ENCODE assay signal across 10 cellular contexts in the genomic region with DNA sequence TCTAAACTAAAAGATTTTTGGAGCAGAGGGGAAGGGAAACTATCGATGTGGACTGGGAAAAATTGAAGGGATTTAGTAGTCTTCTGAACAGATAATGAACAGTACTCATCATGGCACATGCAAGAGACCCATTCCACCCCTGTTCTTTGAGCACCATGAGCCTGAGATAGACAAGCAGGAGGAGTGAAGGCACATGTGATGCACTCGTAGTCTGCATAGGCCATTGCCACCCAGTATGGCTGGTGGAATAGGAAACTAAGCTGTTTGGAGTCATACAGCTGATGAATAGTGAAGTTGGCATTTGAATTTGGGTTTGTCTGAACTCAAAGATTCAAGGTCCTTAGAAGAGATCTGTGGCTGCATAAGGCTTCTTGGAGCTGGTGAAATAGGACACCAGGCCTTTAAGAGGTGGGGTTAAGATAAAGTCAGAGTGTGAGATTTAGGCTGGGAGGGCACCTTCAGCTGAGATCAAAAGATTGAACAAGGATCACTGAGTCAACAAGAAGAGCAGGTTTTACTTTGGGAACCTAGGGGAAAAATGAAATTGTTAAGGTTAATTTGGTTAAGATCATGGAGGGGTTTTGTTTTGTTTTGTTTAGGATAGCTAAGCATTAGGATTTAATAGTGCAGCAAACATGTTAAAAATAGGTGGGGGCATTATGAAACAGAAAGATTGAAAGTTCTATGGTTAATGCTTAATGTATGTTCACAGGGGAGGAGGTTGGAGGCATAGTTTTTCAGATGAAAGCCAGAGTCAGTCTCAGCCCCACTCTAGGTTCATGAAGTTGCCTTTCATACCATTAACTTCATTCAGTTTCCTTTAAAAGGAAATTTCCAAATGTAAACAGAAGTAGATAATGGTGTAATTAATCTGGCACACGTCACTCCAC.
DNase-seq lines count a peak whose midpoint lies in the region; ATAC-seq and TF ChIP-seq lines count a peak whose summit lies in the region.
"Had no signal": no experiment of that assay in that cellular context is flagged by ENCODE, and none has a peak within 500 bp of the region (broad histone marks: within the 10 kb centered on the region; RNA-seq: fewer than 3 reads in every experiment).

No MANE protein-coding gene starts in this region.

- H3K27ac Mint-ChIP-seq in memory B cell (peak overlapping the region; percentile 72), endothelial cell (ENCODE audit: unreplicated experiment) (no peak overlapping the region)
- H3K27ac Mint-ChIP-seq in T-helper 2 cell treated with Interferon-gamma antibody and Interleukin-4, amounts not matched to agents 5 μg/mL and 100 μg/mL, for 36 hours: no peak overlapping the region

- H3K9me3 Mint-ChIP-seq in memory B cell: peaks cover 1% of the 10 kb centered on the region
- H3K9me3 Mint-ChIP-seq in endothelial cell (ENCODE audit: unreplicated experiment): no peaks in the 10 kb centered on the region
- no peaks in the 10 kb centered on the region for H3K9me3 Mint-ChIP-seq in T-helper 2 cell treated with Interferon-gamma antibody and Interleukin-4, amounts not matched to agents 5 μg/mL and 100 μg/mL, for 36 hours

- H3K36me3 Mint-ChIP-seq in memory B cell (peaks cover 17% of the 10 kb centered on the region), endothelial cell (ENCODE audit: low read depth, unreplicated experiment) (peaks cover 5% of the 10 kb centered on the region)
- H3K36me3 Mint-ChIP-seq in T-helper 2 cell treated with Interferon-gamma antibody and Interleukin-4, amounts not matched to agents 5 μg/mL and 100 μg/mL, for 36 hours (ENCODE audit: low read depth): peaks cover 1% of the 10 kb centered on the region

- ATAC-seq in GM18858 (IDR thresholded peaks at IDR 0.05; ENCODE audit: unreplicated experiment) (peak; percentile 59), GM21723 (IDR thresholded peaks at IDR 0.05; ENCODE audit: unreplicated experiment) (peak; percentile 77), HG03521 (IDR thresholded peaks at IDR 0.05; ENCODE audit: unreplicated experiment) (peak; percentile 81), memory B cell (ENCODE audit: low read depth) (no peak)

- H3K27me3 Mint-ChIP-seq in memory B cell: no peaks in the 10 kb centered on the region
- H3K27me3 Mint-ChIP-seq in endothelial cell (ENCODE audit: unreplicated experiment): peaks cover 7% of the 10 kb centered on the region
- no peaks in the 10 kb centered on the region for H3K27me3 Mint-ChIP-seq in T-helper 2 cell treated with Interferon-gamma antibody and Interleukin-4, amounts not matched to agents 5 μg/mL and 100 μg/mL, for 36 hours (ENCODE audit: low read depth)

- DNase-seq in memory B cell (ENCODE audit: low spot score in 2 of 2) (no peak), endothelial cell (ENCODE audit: low spot score) (no peak), NCI-H2227 treated with DMSO at 0.1 percent for 48 hours (lab: John Stamatoyannopoulos, UW) (no peak)
- no peak for DNase-seq in T-helper 2 cell treated with Interferon-gamma antibody and Interleukin-4, amounts not matched to agents 5 μg/mL and 100 μg/mL, for 36 hours (ENCODE audit: low spot score)
- DNase-seq in activated CD4-positive, alpha-beta T cell treated with anti-CD3 and anti-CD28 coated beads, Interleukin-2, amount 50 U/mL, for 48 hours: no peak
- DNase-seq: NCI-H2171, posterior cingulate gyrus had no signal

- H3K4me3 Mint-ChIP-seq in memory B cell: no peak overlapping the region
- no peak overlapping the region for H3K4me3 Mint-ChIP-seq in endothelial cell (ENCODE audit: unreplicated experiment)
- H3K4me3 Mint-ChIP-seq in T-helper 2 cell treated with Interferon-gamma antibody and Interleukin-4, amounts not matched to agents 5 μg/mL and 100 μg/mL, for 36 hours: no peak overlapping the region

- H3K4me1 Mint-ChIP-seq in memory B cell: peaks cover 38% of the 10 kb centered on the region
- H3K4me1 Mint-ChIP-seq in endothelial cell (ENCODE audit: unreplicated experiment): peaks cover 14% of the 10 kb centered on the region
- H3K4me1 Mint-ChIP-seq in T-helper 2 cell treated with Interferon-gamma antibody and Interleukin-4, amounts not matched to agents 5 μg/mL and 100 μg/mL, for 36 hours (ENCODE audit: low read depth): peaks cover 26% of the 10 kb centered on the region

- no peak for TF ChIP-seq CTCF in endothelial cell (IDR thresholded peaks at IDR 0.05; ENCODE audit: unreplicated experiment)
